ENCODE assay signal across 13 cellular contexts in genomic region chr18:77001041-77001440, GRCh38.
DNase-seq lines count a peak whose midpoint lies in the region; ATAC-seq and TF ChIP-seq lines count a peak whose summit lies in the region.
"Had no signal": no experiment of that assay in that cellular context is flagged by ENCODE, and none has a peak within 500 bp of the region (broad histone marks: within the 10 kb centered on the region; RNA-seq: fewer than 3 reads in every experiment).

No MANE protein-coding gene starts in this region.

- no peak overlapping the region for H2BK15ac ChIP-seq in mesenchymal stem cell (ENCODE audit: low read depth, poor library complexity, severe bottlenecking)

- H3K4me1 ChIP-seq in Loucy (ENCODE audit: insufficient read depth, low read length, poor library complexity, severe bottlenecking): peaks cover 66% of the 10 kb centered on the region
- peaks cover 2% of the 10 kb centered on the region for H3K4me1 ChIP-seq in mesenchymal stem cell (ENCODE audit: control insufficient read depth, insufficient read depth, low read depth, low read length)
- no peaks in the 10 kb centered on the region for H3K4me1 ChIP-seq in uterus

- H3K4me3 ChIP-seq in Loucy (ENCODE audit: low read length, poor library complexity, severe bottlenecking) (no peak overlapping the region), mesenchymal stem cell (ENCODE audit: insufficient read depth in 1 of 2, low read depth in 1 of 2, low read length in 2 of 2) (no peak overlapping the region), uterus (no peak overlapping the region)
- H3K4me3 ChIP-seq: hepatocyte had no signal

- H2AFZ ChIP-seq in Loucy (ENCODE audit: low read length) (peak overlapping the region; percentile 86), mesenchymal stem cell (ENCODE audit: low read depth, low read length) (no peak overlapping the region)
- H2AFZ ChIP-seq: hepatocyte had no signal

- H3K9me2 ChIP-seq in Loucy (replicated peaks; ENCODE audit: low read depth, low read length): no peaks in the 10 kb centered on the region

- no peak overlapping the region for H4K8ac ChIP-seq in mesenchymal stem cell (ENCODE audit: low read length)

- H3K27ac Mint-ChIP-seq in activated CD4-positive, alpha-beta memory T cell treated with anti-CD3 and anti-CD28 coated beads for 36 hours: no peak overlapping the region
- H3K27ac Mint-ChIP-seq: activated B cell treated with CpG ODN at 0.5 μM for 24 hours; CD4-positive, alpha-beta T cell; progenitor cell of endocrine pancreas had no signal

- peaks cover 20% of the 10 kb centered on the region for H3K4me1 Mint-ChIP-seq in activated CD4-positive, alpha-beta memory T cell treated with anti-CD3 and anti-CD28 coated beads for 36 hours (ENCODE audit: low read depth)

- H2BK120ac ChIP-seq in mesenchymal stem cell (ENCODE audit: low read depth, low read length): peak overlapping the region; percentile 38

- peaks cover 2% of the 10 kb centered on the region for H3K79me1 ChIP-seq in mesenchymal stem cell (replicated peaks; ENCODE audit: low read length, poor library complexity, severe bottlenecking)

- H3K27me3 ChIP-seq in Loucy (ENCODE audit: insufficient read depth, low read length, poor library complexity, severe bottlenecking): no peaks in the 10 kb centered on the region
- H3K27me3 ChIP-seq in mesenchymal stem cell (ENCODE audit: control insufficient read depth in 1 of 2, insufficient read depth in 1 of 2, low read length in 2 of 2): no peaks in the 10 kb centered on the region
- H3K27me3 ChIP-seq in uterus: no peaks in the 10 kb centered on the region
- H3K27me3 ChIP-seq: hepatocyte had no signal

- ATAC-seq in HG02798 (IDR thresholded peaks at IDR 0.05; ENCODE audit: poor library complexity, unreplicated experiment): no peak

- no peaks in the 10 kb centered on the region for H3K36me3 ChIP-seq in Loucy (ENCODE audit: insufficient read depth, low read length)
- peaks cover 0 to 12% of the 10 kb centered on the region in 2 experiments for H3K36me3 ChIP-seq in mesenchymal stem cell (ENCODE audit: control insufficient read depth in 1 of 2, insufficient read depth in 2 of 2, low read depth in 1 of 2, low read length in 2 of 2)
- H3K36me3 ChIP-seq in uterus: no peaks in the 10 kb centered on the region

- POLR2A ChIA-PET in activated CD4-positive, alpha-beta memory T cell treated with anti-CD3 and anti-CD28 coated beads for 36 hours (lab: Charles Lee): interaction anchor here (0.8 kb wide), 1 partner anchor 53 kb away, joined by 3 read pairs; no protein-coding TSS in a partner anchor

- no peaks in the 10 kb centered on the region for H3K9me3 Mint-ChIP-seq in activated CD4-positive, alpha-beta memory T cell treated with anti-CD3 and anti-CD28 coated beads for 36 hours
- H3K9me3 Mint-ChIP-seq: activated B cell treated with CpG ODN at 0.5 μM for 24 hours; CD4-positive, alpha-beta T cell had no signal

- no peak overlapping the region for H3K4me3 Mint-ChIP-seq in activated CD4-positive, alpha-beta memory T cell treated with anti-CD3 and anti-CD28 coated beads for 36 hours
- H3K4me3 Mint-ChIP-seq: activated B cell treated with CpG ODN at 0.5 μM for 24 hours; CD4-positive, alpha-beta T cell had no signal

- no peaks in the 10 kb centered on the region for H3K79me2 ChIP-seq in Loucy (ENCODE audit: insufficient read depth, low read length)
- H3K79me2 ChIP-seq: hepatocyte had no signal

- H3K9ac ChIP-seq in Loucy (ENCODE audit: low read depth, low read length, poor library complexity, severe bottlenecking) (peak overlapping the region; percentile 47), mesenchymal stem cell (ENCODE audit: low read length) (peak overlapping the region; percentile 84)

- no peak overlapping the region for H4K91ac ChIP-seq in mesenchymal stem cell (ENCODE audit: low read length)

- no peak for TF ChIP-seq POLR2A in uterus (IDR thresholded peaks at IDR 0.05)

- no peak overlapping the region for H3K23ac ChIP-seq in mesenchymal stem cell (ENCODE audit: low read length in 2 of 2)

- CTCF ChIA-PET in activated CD4-positive, alpha-beta memory T cell treated with anti-CD3 and anti-CD28 coated beads for 36 hours (lab: Charles Lee): interaction anchor here (0.6 to 6.0 kb wide), 27 partner anchors 8 to 655 kb away, joined by 3 to 92 read pairs (median 4); no protein-coding TSS in a partner anchor

- DNase-seq in mesenchymal stem cell: no peak
- DNase-seq in uterus: no peak
- DNase-seq in epidermal melanocyte (ENCODE audit: insufficient read length, low spot score): no peak
- no peak for DNase-seq in activated CD4-positive, alpha-beta memory T cell treated with anti-CD3 and anti-CD28 coated beads for 36 hours
- DNase-seq: activated B cell treated with CpG ODN at 0.5 μM for 24 hours, DMS 273 treated with DMSO at 0.1 percent for 48 hours, NCI-H1105 had no signal

- H3K27ac ChIP-seq in cingulate gyrus (ENCODE audit: low read depth, low read length) (peak overlapping the region; percentile 47), mesenchymal stem cell (ENCODE audit: low read length, poor library complexity, severe bottlenecking) (no peak overlapping the region), uterus (peak overlapping the region; percentile 20 to 50)
- H3K27ac ChIP-seq: hepatocyte had no signal

- intact Hi-C loops in uterus (cut with DNase I; ENCODE audit: low total_unique reads): no loop called here
- intact Hi-C loops in activated CD4-positive, alpha-beta memory T cell treated with anti-CD3 and anti-CD28 coated beads for 36 hours (cut with micrococcal nuclease): loop anchor here (2.0 kb wide), 2 partner anchors 62 to 106 kb away; no protein-coding TSS in a partner anchor

- peak overlapping the region in 1 of 2 experiments; percentile 54 for H3K18ac ChIP-seq in mesenchymal stem cell (ENCODE audit: low read depth in 1 of 2, low read length in 2 of 2)

- H2BK12ac ChIP-seq in mesenchymal stem cell (ENCODE audit: low read length in 2 of 2): no peak overlapping the region

- H3K4ac ChIP-seq in mesenchymal stem cell (ENCODE audit: low read depth in 1 of 2, low read length in 2 of 2): no peak overlapping the region

- TF ChIP-seq CTCF in Loucy (conservative IDR thresholded peaks at IDR 0.05; ENCODE audit: low read length) (no peak), uterus (IDR thresholded peaks at IDR 0.05) (no peak)

- H4K20me1 ChIP-seq in Loucy (ENCODE audit: insufficient read depth, low read length, poor library complexity, severe bottlenecking): no peaks in the 10 kb centered on the region

- WGBS in mesenchymal stem cell: 84% methylated on average over 19 of the region's 19 CpGs

- no peaks in the 10 kb centered on the region for H3K36me3 Mint-ChIP-seq in activated CD4-positive, alpha-beta memory T cell treated with anti-CD3 and anti-CD28 coated beads for 36 hours

- 0 out of 2 replicates have a peak, but pooled peaks cover 5% of the 10 kb centered on the region for H3F3A ChIP-seq in Loucy (ENCODE audit: low read depth)

- no peak overlapping the region for H2BK5ac ChIP-seq in mesenchymal stem cell (ENCODE audit: low read depth, low read length, poor library complexity, severe bottlenecking)

- no peaks in the 10 kb centered on the region for H3K27me3 Mint-ChIP-seq in activated CD4-positive, alpha-beta memory T cell treated with anti-CD3 and anti-CD28 coated beads for 36 hours
- H3K27me3 Mint-ChIP-seq: activated B cell treated with CpG ODN at 0.5 μM for 24 hours; CD4-positive, alpha-beta T cell; progenitor cell of endocrine pancreas had no signal

- no peaks in the 10 kb centered on the region for H3K9me3 ChIP-seq in Loucy (ENCODE audit: insufficient read depth, low read depth, low read length)
- H3K9me3 ChIP-seq in mesenchymal stem cell (ENCODE audit: control insufficient read depth, low read length): no peaks in the 10 kb centered on the region
- no peaks in the 10 kb centered on the region for H3K9me3 ChIP-seq in uterus

- no peak overlapping the region for H3K4me2 ChIP-seq in Loucy (ENCODE audit: low read depth, low read length, poor library complexity, severe bottlenecking)
- no peak overlapping the region for H3K4me2 ChIP-seq in mesenchymal stem cell (ENCODE audit: low read length, poor library complexity, severe bottlenecking)

- no peak overlapping the region for H3K14ac ChIP-seq in mesenchymal stem cell (ENCODE audit: low read length in 2 of 2)

- H2AK5ac ChIP-seq in mesenchymal stem cell (ENCODE audit: low read length, severe bottlenecking): no peak overlapping the region
